19 cellular contexts compared by ENCODE assay signal in genomic region chr18:8107426-8107825, GRCh38.
DNase-seq lines count a peak whose midpoint lies in the region; ATAC-seq and TF ChIP-seq lines count a peak whose summit lies in the region.
"Had no signal": no experiment of that assay in that cellular context is flagged by ENCODE, and none has a peak within 500 bp of the region (broad histone marks: within the 10 kb centered on the region; RNA-seq: fewer than 3 reads in every experiment).

No MANE protein-coding gene starts in this region.

- H3K4me2 ChIP-seq in osteoblast (ENCODE audit: insufficient read depth, low read length) = no peak overlapping the region

- no peaks in the 10 kb centered on the region for H3K79me2 ChIP-seq in osteoblast (ENCODE audit: insufficient read depth, low read length)

- H3K27me3 ChIP-seq in osteoblast (ENCODE audit: insufficient read depth, low read length) = no peaks in the 10 kb centered on the region
- no peaks in the 10 kb centered on the region for H3K27me3 ChIP-seq in right lobe of liver

- H3K4me1 ChIP-seq in osteoblast (ENCODE audit: insufficient read depth, low read length) (no peaks in the 10 kb centered on the region), right lobe of liver (no peaks in the 10 kb centered on the region)

- H3K27ac ChIP-seq in osteoblast (ENCODE audit: low read depth, low read length) = no peak overlapping the region
- H3K27ac ChIP-seq in right lobe of liver = no peak overlapping the region
- H3K27ac ChIP-seq: GM23248 had no signal

- WGBS in right lobe of liver (ENCODE audit: insufficient coverage, low coverage, low lambda C conversion rate, missing lambda C conversion rate) = 66% methylated on average over 2 of the region's 2 CpGs

- no peak overlapping the region for H2AFZ ChIP-seq in osteoblast (ENCODE audit: low read length)
- H2AFZ ChIP-seq: GM23248 had no signal

- ATAC-seq in right lobe of liver = no peak
- no peak for ATAC-seq in HG03108 (IDR thresholded peaks at IDR 0.05; ENCODE audit: unreplicated experiment)
- ATAC-seq: Right ventricle myocardium inferior had no signal

- intact Hi-C loops in right lobe of liver (cut with DNase I) = no loop called here

- DNase-seq in AG10803 (ENCODE audit: low read depth) (peak; percentile 74), M059J (ENCODE audit: low read depth) (peak; percentile 69), dedifferentiated amniotic fluid mesenchymal stem cell (ENCODE audit: extremely low spot score) (peak; percentile 68), osteoblast (ENCODE audit: insufficient read length, low spot score, missing footprints) (peak; percentile 70), NCI-H2081 (lab: John Stamatoyannopoulos, UW) (no peak), right lobe of liver (no peak)
- DNase-seq in activated naive CD4-positive, alpha-beta T cell treated with anti-CD3 and anti-CD28 coated beads, Interleukin-2, amount 50 U/mL, for 16 hours = no peak
- DNase-seq: Calu3; CD4-positive, CD25-positive, alpha-beta regulatory T cell; DMS79 treated with DMSO at 0.1 percent for 48 hours; GDM1; GM23248; HFFc6; Karpas-422; NCI-H187 treated with DMSO at 0.1 percent for 48 hours; NCI-H2171; NCI-H774 had no signal

- TF ChIP-seq CTCF in AG10803 (conservative IDR thresholded peaks at IDR 0.05; ENCODE audit: low read length) (no peak), osteoblast (IDR thresholded peaks at IDR 0.05; ENCODE audit: extremely low read depth, low read depth, low read length) (no peak), right lobe of liver (IDR thresholded peaks at IDR 0.05) (no peak)

- H4K20me1 ChIP-seq in osteoblast (ENCODE audit: insufficient read depth, low read length) = no peaks in the 10 kb centered on the region

- peaks cover 2% of the 10 kb centered on the region for H3K9me3 ChIP-seq in osteoblast (ENCODE audit: low read depth, low read length)
- H3K9me3 ChIP-seq in right lobe of liver = no peaks in the 10 kb centered on the region

- no peak for TF ChIP-seq POLR2A in right lobe of liver (IDR thresholded peaks at IDR 0.05)

- no peak overlapping the region for H3K4me3 ChIP-seq in AG10803 (ENCODE audit: low read length)
- no peak overlapping the region for H3K4me3 ChIP-seq in osteoblast (ENCODE audit: insufficient read depth, low read length)
- H3K4me3 ChIP-seq in right lobe of liver = no peak overlapping the region
- H3K4me3 ChIP-seq: GM23248 had no signal

- peaks cover 6% of the 10 kb centered on the region for H3K36me3 ChIP-seq in osteoblast (ENCODE audit: insufficient read depth, low read length)
- no peaks in the 10 kb centered on the region for H3K36me3 ChIP-seq in right lobe of liver

Comparison
In these comparisons a context has a peak if more than half of its experiments do, and no peak if none do; other contexts are left out.
1. DNase-seq: peak in AG10803 (single experiment), M059J (single experiment), dedifferentiated amniotic fluid mesenchymal stem cell (single experiment) and osteoblast (single experiment); none in NCI-H2081 (0 of 2), right lobe of liver (0 of 3) and activated naive CD4-positive, alpha-beta T cell treated with anti-CD3 and anti-CD28 coated beads, Interleukin-2, amount 50 U/mL, for 16 hours (single experiment).